Comparison of ENCODE assay signal across 10 cellular contexts in genomic region chr14:95231966-95232365, GRCh38.
"Had no signal": no experiment of that assay in that cellular context is flagged by ENCODE, and none has a peak within 500 bp of the region (broad histone marks: within the 10 kb centered on the region; RNA-seq: fewer than 3 reads in every experiment).

No MANE protein-coding gene starts in this region.

- ATAC-seq: left cardiac atrium had no signal

- H3K4me3 ChIP-seq: SJCRH30, tibial artery had no signal

- DNase-seq: activated CD4-positive, alpha-beta T cell treated with anti-CD3 and anti-CD28 coated beads for 48 hours; activated naive CD4-positive, alpha-beta T cell treated with anti-CD3 and anti-CD28 coated beads, Interleukin-2, amount 10 ng/mL, durations not matched to agents 7 days and 5 days; erythroblast; glutamatergic neuron; left cardiac atrium; posterior cingulate gyrus; SJCRH30; SW 1271; tibial artery had no signal

- H3K27me3 ChIP-seq: neutrophil, SJCRH30, tibial artery had no signal

- H3K9me3 ChIP-seq: neutrophil, SJCRH30, tibial artery had no signal

- H3K36me3 ChIP-seq: neutrophil, SJCRH30, tibial artery had no signal

- H3K27ac ChIP-seq: neutrophil, SJCRH30, tibial artery had no signal
